In genomic region chr10:62638062-62638477, GRCh38 we compare ENCODE assay signal across 9 cellular contexts.
DNase-seq lines count a peak whose midpoint lies in the region; ATAC-seq and TF ChIP-seq lines count a peak whose summit lies in the region.
"Had no signal": no experiment of that assay in that cellular context is flagged by ENCODE, and none has a peak within 500 bp of the region (broad histone marks: within the 10 kb centered on the region; RNA-seq: fewer than 3 reads in every experiment).

No MANE protein-coding gene starts in this region.

- H3K9me3 ChIP-seq in CD8-positive, alpha-beta memory T cell (ENCODE audit: low read length) = no peaks in the 10 kb centered on the region

- H3K9me3 Mint-ChIP-seq in CD8-positive, alpha-beta memory T cell = no peaks in the 10 kb centered on the region

- no peak overlapping the region for H3K27ac Mint-ChIP-seq in CD8-positive, alpha-beta memory T cell
- H3K27ac Mint-ChIP-seq: activated naive CD8-positive, alpha-beta T cell had no signal

- ATAC-seq in GM21737 (IDR thresholded peaks at IDR 0.05; ENCODE audit: unreplicated experiment) = peak; percentile 46
- peak; percentile 78 for ATAC-seq in left ventricle myocardium superior

- DNase-seq in CD8-positive, alpha-beta memory T cell = peak in 2 of 5 donors; percentile 32 to 48
- peak; percentile 39 for DNase-seq in NAMALWA (ENCODE audit: low spot score)
- DNase-seq in left ventricle myocardium superior = no peak
- no peak for DNase-seq in NCI-H187 treated with DMSO at 0.1 percent for 48 hours (lab: John Stamatoyannopoulos, UW)
- no peak for DNase-seq in DMS53 (lab: John Stamatoyannopoulos, UW)
- no peak for DNase-seq in H4 (ENCODE audit: low spot score)
- no peak for DNase-seq in GM10248 (ENCODE audit: extremely low spot score)

- no peaks in the 10 kb centered on the region for H3K36me3 Mint-ChIP-seq in CD8-positive, alpha-beta memory T cell

- no peaks in the 10 kb centered on the region for H3K36me3 ChIP-seq in CD8-positive, alpha-beta memory T cell (ENCODE audit: insufficient read depth, low read length)

- H3K4me1 ChIP-seq in CD8-positive, alpha-beta memory T cell (ENCODE audit: insufficient read depth, low read length) = peaks cover 27% of the 10 kb centered on the region

- H3K27me3 Mint-ChIP-seq in CD8-positive, alpha-beta memory T cell = no peaks in the 10 kb centered on the region
- H3K27me3 Mint-ChIP-seq: activated naive CD8-positive, alpha-beta T cell had no signal

- intact Hi-C loops in left ventricle myocardium superior (cut with micrococcal nuclease) = no loop called here

- no peaks in the 10 kb centered on the region for H3K27me3 ChIP-seq in CD8-positive, alpha-beta memory T cell (ENCODE audit: insufficient read depth, low read length, poor library complexity, severe bottlenecking)

- POLR2A ChIA-PET in CD8-positive, alpha-beta memory T cell (lab: Charles Lee) = interaction anchor here (1.0 to 3.3 kb wide), 5 partner anchors 52 to 181 kb away, joined by 3 to 17 read pairs (median 5); partner anchors contain the start of gene EGR2
- POLR2A ChIA-PET in GM10248 (lab: Yijun Ruan, JAX) = no interaction called here

- H3K4me3 Mint-ChIP-seq in CD8-positive, alpha-beta memory T cell = no peak overlapping the region
- H3K4me3 Mint-ChIP-seq: activated naive CD8-positive, alpha-beta T cell had no signal

- TF ChIP-seq CTCF in GM10248 (IDR thresholded peaks at IDR 0.05; ENCODE audit: control extremely low read depth, extremely low read depth, low read depth, missing control alignments) = no peak

- CTCF ChIA-PET in CD8-positive, alpha-beta memory T cell (lab: Charles Lee) = interaction anchor here (1.0 to 5.5 kb wide), 8 partner anchors 10 to 179 kb away, joined by 3 to 50 read pairs (median 6); partner anchors contain the start of genes ADO and EGR2
- CTCF ChIA-PET in GM10248 (lab: Yijun Ruan, JAX) = interaction anchor here (0.9 to 10.2 kb wide), 9 partner anchors 12 to 520 kb away, joined by 3 to 89 read pairs (median 8); no protein-coding TSS in a partner anchor

- H3K4me1 Mint-ChIP-seq in CD8-positive, alpha-beta memory T cell = peaks cover 4 to 20% (median 4%) of the 10 kb centered on the region in 3 donors

- H3K4me3 ChIP-seq in CD8-positive, alpha-beta memory T cell (ENCODE audit: low read length) = peak overlapping the region; percentile 55

- H3K27ac ChIP-seq in CD8-positive, alpha-beta memory T cell (ENCODE audit: low read depth, low read length) = peak overlapping the region; percentile 70
